In genomic region chrX:102728646-102729045, GRCh38 we compare ENCODE assay signal across 25 cellular contexts.
"Had no signal": no experiment of that assay in that cellular context is flagged by ENCODE, and none has a peak within 500 bp of the region (broad histone marks: within the 10 kb centered on the region; RNA-seq: fewer than 3 reads in every experiment).

No MANE protein-coding gene starts in this region.

- H3K4me1 Mint-ChIP-seq: immature natural killer cell; memory B cell; naive B cell; naive thymus-derived CD8-positive, alpha-beta T cell had no signal

- H3K4me3 ChIP-seq: coronary artery, dorsolateral prefrontal cortex, esophagus muscularis mucosa, gastroesophageal sphincter, heart left ventricle, hepatocyte, left lung, lower lobe of right lung, mucosa of descending colon had no signal

- H3K36me3 Mint-ChIP-seq: immature natural killer cell, memory B cell, naive B cell had no signal

- H3K27ac ChIP-seq: coronary artery, dorsolateral prefrontal cortex, esophagus muscularis mucosa, gastroesophageal sphincter, heart left ventricle, hepatocyte, left lung, lower lobe of right lung had no signal

- H2AFZ ChIP-seq: hepatocyte had no signal

- H3K4me2 ChIP-seq: hepatocyte had no signal

- H3K36me3 ChIP-seq: esophagus muscularis mucosa, gastroesophageal sphincter, left lung, lower lobe of right lung had no signal

- H3K9me3 ChIP-seq: esophagus muscularis mucosa, gastroesophageal sphincter, heart left ventricle, left lung, lower lobe of right lung, mucosa of descending colon had no signal

- H3K4me1 ChIP-seq: esophagus muscularis mucosa, gastroesophageal sphincter, heart left ventricle, left lung, lower lobe of right lung had no signal

- H3K9me3 Mint-ChIP-seq: immature natural killer cell; memory B cell; naive B cell; naive thymus-derived CD8-positive, alpha-beta T cell had no signal

- H3K27ac Mint-ChIP-seq: immature natural killer cell; memory B cell; naive B cell; naive thymus-derived CD8-positive, alpha-beta T cell had no signal

- H3K27me3 Mint-ChIP-seq: memory B cell; naive thymus-derived CD8-positive, alpha-beta T cell had no signal

- H3K4me3 Mint-ChIP-seq: immature natural killer cell; memory B cell; naive B cell; naive thymus-derived CD8-positive, alpha-beta T cell had no signal

- FAIRE-seq: colon, endothelial cell of umbilical vein, frontal cortex had no signal

- ATAC-seq: gastroesophageal sphincter; heart left ventricle; left cardiac atrium; left lung; left ventricle myocardium superior; lower lobe of right lung; mucosa of descending colon; naive thymus-derived CD8-positive, alpha-beta T cell had no signal

- H3K79me2 ChIP-seq: hepatocyte had no signal

- H3K27me3 ChIP-seq: esophagus muscularis mucosa, gastroesophageal sphincter, hepatocyte, left lung had no signal

- DNase-seq: dermis blood vessel endothelial cell; dorsolateral prefrontal cortex; effector CD4-positive, alpha-beta T cell; effector memory CD4-positive, alpha-beta T cell; foreskin fibroblast; heart left ventricle; hypothalamus; immature natural killer cell; islet precursor cell; left cardiac atrium; left lung; left ventricle myocardium superior; lower lobe of right lung; mesendoderm; mucosa of descending colon; naive B cell; naive thymus-derived CD8-positive, alpha-beta T cell had no signal
